In the genomic region with DNA sequence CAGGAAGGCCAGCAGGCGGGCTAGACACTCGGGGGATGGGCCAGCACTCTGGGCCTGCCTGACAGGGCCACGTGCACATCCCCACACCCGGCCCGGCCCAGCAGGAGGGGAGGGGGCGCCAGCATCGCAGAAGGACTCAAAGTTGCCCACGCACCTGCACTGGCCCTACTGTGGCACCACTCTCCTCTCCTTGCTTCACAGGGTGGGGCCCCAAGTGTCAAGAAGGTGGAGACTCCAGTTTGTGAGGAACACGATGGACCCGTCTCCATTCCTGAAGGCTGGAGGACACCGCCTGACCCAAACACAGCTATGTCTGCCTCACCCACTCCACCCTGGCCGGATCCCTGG, we compare ENCODE assay signal across 12 cellular contexts.
"Had no signal": no experiment of that assay in that cellular context is flagged by ENCODE, and none has a peak within 500 bp of the region (broad histone marks: within the 10 kb centered on the region; RNA-seq: fewer than 3 reads in every experiment).

No MANE protein-coding gene starts in this region.

- H3K27ac ChIP-seq: brain microvascular endothelial cell, neutrophil, transverse colon had no signal

- H3K9me3 ChIP-seq: neutrophil, transverse colon had no signal

- H3K27me3 ChIP-seq: brain microvascular endothelial cell had no signal

- ATAC-seq: activated T-cell treated with anti-CD3 and anti-CD28 coated beads, Interleukin-2, amount 50 U/mL, for 4 hours had no signal

- H3K4me3 Mint-ChIP-seq: activated CD4-positive, alpha-beta memory T cell treated with anti-CD3 and anti-CD28 coated beads for 36 hours; activated naive CD8-positive, alpha-beta T cell treated with anti-CD3 and anti-CD28 coated beads for 36 hours had no signal

- H3K4me3 ChIP-seq: transverse colon had no signal

- H3K36me3 Mint-ChIP-seq: activated CD4-positive, alpha-beta memory T cell treated with anti-CD3 and anti-CD28 coated beads for 36 hours; activated naive CD8-positive, alpha-beta T cell treated with anti-CD3 and anti-CD28 coated beads for 36 hours had no signal

- H3K36me3 ChIP-seq: brain microvascular endothelial cell, neutrophil, transverse colon had no signal

- H3K9me3 Mint-ChIP-seq: activated CD4-positive, alpha-beta memory T cell treated with anti-CD3 and anti-CD28 coated beads for 36 hours; activated naive CD8-positive, alpha-beta T cell treated with anti-CD3 and anti-CD28 coated beads for 36 hours; activated T-cell treated with anti-CD3 and anti-CD28 coated beads, Interleukin-2, amount 50 U/mL, for 4 hours had no signal

- H3K27me3 Mint-ChIP-seq: activated CD4-positive, alpha-beta memory T cell treated with anti-CD3 and anti-CD28 coated beads for 36 hours; activated naive CD8-positive, alpha-beta T cell treated with anti-CD3 and anti-CD28 coated beads for 36 hours had no signal

- DNase-seq: activated CD4-positive, alpha-beta memory T cell treated with anti-CD3 and anti-CD28 coated beads for 36 hours; activated effector memory CD4-positive, alpha-beta T cell treated with anti-CD3 and anti-CD28 coated beads, Interleukin-2, amount 50 U/mL, for 16 hours; activated naive CD8-positive, alpha-beta T cell treated with anti-CD3 and anti-CD28 coated beads for 36 hours; activated T-cell treated with anti-CD3 and anti-CD28 coated beads, Interleukin-2, amount 50 U/mL, for 4 hours; brain microvascular endothelial cell; dermis blood vessel endothelial cell; small intestine; stimulated activated naive CD4-positive, alpha-beta T cell; substantia nigra; T1000; transverse colon had no signal

- H3K27ac Mint-ChIP-seq: activated CD4-positive, alpha-beta memory T cell treated with anti-CD3 and anti-CD28 coated beads for 36 hours; activated naive CD8-positive, alpha-beta T cell treated with anti-CD3 and anti-CD28 coated beads for 36 hours had no signal
